ENCODE assay signal across 8 cellular contexts in genomic region chr6:45714795-45715507, GRCh38.
DNase-seq lines count a peak whose midpoint lies in the region; ATAC-seq, FAIRE-seq and TF ChIP-seq lines count a peak whose summit lies in the region.

No MANE protein-coding gene starts in this region.

- peaks cover 8% of the 10 kb centered on the region; the same call in 2 of the 3 replicates for H3K4me1 Mint-ChIP-seq in GM23338
- H3K4me1 Mint-ChIP-seq in T-helper 2 cell treated with Interferon-gamma antibody and Interleukin-4, amounts not matched to agents 5 μg/mL and 100 μg/mL, for 36 hours (ENCODE audit: low read depth): peaks cover 58% of the 10 kb centered on the region

- TF ChIP-seq POLR2A in breast epithelium (IDR thresholded peaks at IDR 0.05) (no peak), spleen (IDR thresholded peaks at IDR 0.05) (no peak)

- 0 out of 2 replicates have a peak overlapping the region, but pooled peaks have one; percentile 24 for H2AFZ ChIP-seq in GM23338

- H3K4me3 ChIP-seq in GM23338 (no peak overlapping the region), breast epithelium (no peak overlapping the region), spleen (no peak overlapping the region)

- H3K4me3 Mint-ChIP-seq in GM23338: no peak overlapping the region
- peak overlapping the region; percentile 61 for H3K4me3 Mint-ChIP-seq in T-helper 2 cell treated with Interferon-gamma antibody and Interleukin-4, amounts not matched to agents 5 μg/mL and 100 μg/mL, for 36 hours

- H3K4me2 ChIP-seq in GM23338: no peak overlapping the region

- H3K36me3 Mint-ChIP-seq in GM23338 (ENCODE audit: low read depth): no peaks in the 10 kb centered on the region
- no peaks in the 10 kb centered on the region for H3K36me3 Mint-ChIP-seq in T-helper 2 cell treated with Interferon-gamma antibody and Interleukin-4, amounts not matched to agents 5 μg/mL and 100 μg/mL, for 36 hours (ENCODE audit: low read depth)

- 5 to 18% (median 15%) methylated on average over 6 of the region's 6 CpGs for WGBS in spleen, 5 donors

- H3K79me2 ChIP-seq in GM23338 (replicated peaks; ENCODE audit: insufficient read depth): no peaks in the 10 kb centered on the region

- peak; percentile 16 for FAIRE-seq in D721Med (lab: Jason Lieb, UNC)

- H3K9me2 ChIP-seq in GM23338 (ENCODE audit: insufficient read depth): no peaks in the 10 kb centered on the region

- peak; percentile 99 for ATAC-seq in GM23338
- no peak for ATAC-seq in HG03342 (IDR thresholded peaks at IDR 0.05; ENCODE audit: unreplicated experiment)

- H3K27me3 ChIP-seq in GM23338 (ENCODE audit: insufficient read depth) (no peaks in the 10 kb centered on the region), breast epithelium (no peaks in the 10 kb centered on the region), spleen (replicated peaks in 1 of 7) (peaks cover 0 to 15% (median 0%) of the 10 kb centered on the region in 7 donors)

- H3K4me1 ChIP-seq in GM23338 (ENCODE audit: insufficient read depth) (no peaks in the 10 kb centered on the region), breast epithelium (no peaks in the 10 kb centered on the region), spleen (peaks cover 0 to 20% (median 5%) of the 10 kb centered on the region in 6 donors)

- DNase-seq in D721Med (ENCODE audit: insufficient read length, low spot score) (peak; percentile 65), GM23338 (ENCODE audit: low spot score) (peak; percentile 92), NCI-H1417 treated with DMSO at 0.1 percent for 48 hours (lab: John Stamatoyannopoulos, UW) (peak; percentile 26), breast epithelium (ENCODE audit: low spot score in 2 of 2) (peak in 1 of 2 donors; percentile 47), iPS-NIHi7 (ENCODE audit: extremely low spot score) (peak; percentile 88), spleen (no peak)
- DNase-seq in T-helper 2 cell treated with Interferon-gamma antibody and Interleukin-4, amounts not matched to agents 5 μg/mL and 100 μg/mL, for 36 hours (ENCODE audit: low spot score): peak; percentile 47

- TF ChIP-seq CTCF in D721Med (IDR thresholded peaks at IDR 0.05; ENCODE audit: insufficient read depth, missing control alignments): peak; percentile 88
- peak; percentile 82 to 97 for TF ChIP-seq CTCF in GM23338 (conservative IDR thresholded peaks at IDR 0.05; ENCODE audit: low read depth in 2 of 2)
- peak; percentile 36 to 70 (median 65) for TF ChIP-seq CTCF in breast epithelium (IDR thresholded peaks at IDR 0.05)
- TF ChIP-seq CTCF in spleen (IDR thresholded peaks at IDR 0.05 in 8 of 11, conservative IDR thresholded peaks at IDR 0.05 in 3 of 11): peak; percentile 51 to 84 (median 68)

- no peaks in the 10 kb centered on the region for H3K9me3 ChIP-seq in breast epithelium
- H3K9me3 ChIP-seq in spleen: no peaks in the 10 kb centered on the region

- H4K20me1 ChIP-seq in GM23338 (replicated peaks; ENCODE audit: insufficient read depth): no peaks in the 10 kb centered on the region

- intact Hi-C loops in breast epithelium (cut with DNase I; ENCODE audit: low total_unique reads) (no loop called here), spleen (cut with DNase I; ENCODE audit: low total_unique reads) (loop anchor here (5.0 to 10.0 kb wide), 2 partner anchors 1058 to 1240 kb away; no protein-coding TSS in a partner anchor)

- no peaks in the 10 kb centered on the region for H3K27me3 Mint-ChIP-seq in GM23338 (ENCODE audit: insufficient read depth, low read depth, poor library complexity)
- H3K27me3 Mint-ChIP-seq in T-helper 2 cell treated with Interferon-gamma antibody and Interleukin-4, amounts not matched to agents 5 μg/mL and 100 μg/mL, for 36 hours (ENCODE audit: low read depth): no peaks in the 10 kb centered on the region

- no peaks in the 10 kb centered on the region for H3F3A ChIP-seq in GM23338 (replicated peaks; ENCODE audit: low read depth)

- no peak overlapping the region for H3K27ac Mint-ChIP-seq in GM23338
- peak overlapping the region; percentile 77 for H3K27ac Mint-ChIP-seq in T-helper 2 cell treated with Interferon-gamma antibody and Interleukin-4, amounts not matched to agents 5 μg/mL and 100 μg/mL, for 36 hours

- H3K36me3 ChIP-seq in GM23338 (ENCODE audit: insufficient read depth) (no peaks in the 10 kb centered on the region), breast epithelium (no peaks in the 10 kb centered on the region), spleen (no peaks in the 10 kb centered on the region)

- no peaks in the 10 kb centered on the region for H3K9me3 Mint-ChIP-seq in GM23338
- no peaks in the 10 kb centered on the region for H3K9me3 Mint-ChIP-seq in T-helper 2 cell treated with Interferon-gamma antibody and Interleukin-4, amounts not matched to agents 5 μg/mL and 100 μg/mL, for 36 hours

- no peak overlapping the region for H3K27ac ChIP-seq in GM23338 (ENCODE audit: low read depth)
- no peak overlapping the region for H3K27ac ChIP-seq in breast epithelium
- no peak overlapping the region for H3K27ac ChIP-seq in spleen

TF ChIP-seq in GM23338, 12 proteins besides CTCF, POLR2A, EP300 and RAD21 (continues in another document):
- TF ChIP-seq REST (IDR thresholded peaks at IDR 0.05; ENCODE audit: unreplicated experiment): no peak
- TF ChIP-seq EZH2phosphoT487 (IDR thresholded peaks at IDR 0.05; ENCODE audit: unreplicated experiment): no peak
- TF ChIP-seq ZNF331 (CRISPR knock-in tag; IDR thresholded peaks at IDR 0.05; ENCODE audit: low read depth): no peak
- no peak for TF ChIP-seq EZH2 (IDR thresholded peaks at IDR 0.05; ENCODE audit: low read depth, unreplicated experiment)
- TF ChIP-seq STAT1 (IDR thresholded peaks at IDR 0.05; ENCODE audit: unreplicated experiment): no peak
- no peak for TF ChIP-seq ETS1 (IDR thresholded peaks at IDR 0.05)
- TF ChIP-seq POLR2AphosphoS5 (IDR thresholded peaks at IDR 0.05; ENCODE audit: low read depth): no peak
